In the genomic region with DNA sequence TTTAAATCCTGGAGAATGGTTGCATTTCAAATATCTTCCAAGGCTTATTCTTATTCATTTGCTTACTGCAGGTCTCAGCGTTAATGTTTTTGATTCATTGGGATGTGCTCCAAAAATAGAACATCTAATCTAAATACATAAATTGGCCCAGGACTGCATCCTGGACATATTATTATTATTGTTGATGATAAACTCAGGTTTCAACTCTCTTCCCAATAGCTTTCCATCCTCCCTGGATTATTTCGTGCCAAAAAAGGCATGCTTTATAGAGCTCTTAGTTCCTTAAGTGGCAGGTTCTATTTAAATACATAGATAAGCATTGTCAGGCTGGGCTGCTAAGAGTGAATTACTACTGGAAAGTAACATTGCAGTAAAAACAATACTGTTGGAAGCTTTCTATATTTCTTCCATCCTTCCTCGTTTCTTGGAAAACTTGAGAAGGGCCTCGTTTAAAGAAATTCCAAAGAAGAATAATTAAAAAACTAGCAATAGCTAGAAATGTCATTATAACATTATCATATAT, we compare ENCODE assay signal across 1 cellular context.
TF ChIP-seq lines count a peak whose summit lies in the region.

No MANE protein-coding gene starts in this region.

TF ChIP-seq in K562, 482 proteins besides CTCF, POLR2A, EP300 and RAD21:
- TF ChIP-seq, protein P1, sequence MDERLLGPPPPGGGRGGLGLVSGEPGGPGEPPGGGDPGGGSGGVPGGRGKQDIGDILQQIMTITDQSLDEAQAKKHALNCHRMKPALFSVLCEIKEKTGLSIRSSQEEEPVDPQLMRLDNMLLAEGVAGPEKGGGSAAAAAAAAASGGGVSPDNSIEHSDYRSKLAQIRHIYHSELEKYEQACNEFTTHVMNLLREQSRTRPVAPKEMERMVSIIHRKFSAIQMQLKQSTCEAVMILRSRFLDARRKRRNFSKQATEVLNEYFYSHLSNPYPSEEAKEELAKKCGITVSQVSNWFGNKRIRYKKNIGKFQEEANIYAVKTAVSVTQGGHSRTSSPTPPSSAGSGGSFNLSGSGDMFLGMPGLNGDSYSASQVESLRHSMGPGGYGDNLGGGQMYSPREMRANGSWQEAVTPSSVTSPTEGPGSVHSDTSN (CRISPR knock-in tag; IDR thresholded peaks at IDR 0.05; ENCODE audit: low read depth), result no peak
- TF ChIP-seq, protein P1 (tag; conservative IDR thresholded peaks at IDR 0.05; ENCODE audit: low read depth), result peak; percentile 61
- TF ChIP-seq MEF2D (tag; conservative IDR thresholded peaks at IDR 0.05; ENCODE audit: low read depth), result 0 out of 2 replicates have a peak, but pooled peaks have one; percentile 33
- TF ChIP-seq, protein P2, sequence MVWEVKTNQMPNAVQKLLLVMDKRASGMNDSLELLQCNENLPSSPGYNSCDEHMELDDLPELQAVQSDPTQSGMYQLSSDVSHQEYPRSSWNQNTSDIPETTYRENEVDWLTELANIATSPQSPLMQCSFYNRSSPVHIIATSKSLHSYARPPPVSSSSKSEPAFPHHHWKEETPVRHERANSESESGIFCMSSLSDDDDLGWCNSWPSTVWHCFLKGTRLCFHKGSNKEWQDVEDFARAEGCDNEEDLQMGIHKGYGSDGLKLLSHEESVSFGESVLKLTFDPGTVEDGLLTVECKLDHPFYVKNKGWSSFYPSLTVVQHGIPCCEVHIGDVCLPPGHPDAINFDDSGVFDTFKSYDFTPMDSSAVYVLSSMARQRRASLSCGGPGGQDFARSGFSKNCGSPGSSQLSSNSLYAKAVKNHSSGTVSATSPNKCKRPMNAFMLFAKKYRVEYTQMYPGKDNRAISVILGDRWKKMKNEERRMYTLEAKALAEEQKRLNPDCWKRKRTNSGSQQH (CRISPR knock-in tag; IDR thresholded peaks at IDR 0.05), result no peak
- TF ChIP-seq MEIS2 (IDR thresholded peaks at IDR 0.05; ENCODE audit: partially characterized antibody), result peak; percentile 77
- TF ChIP-seq, protein P3, sequence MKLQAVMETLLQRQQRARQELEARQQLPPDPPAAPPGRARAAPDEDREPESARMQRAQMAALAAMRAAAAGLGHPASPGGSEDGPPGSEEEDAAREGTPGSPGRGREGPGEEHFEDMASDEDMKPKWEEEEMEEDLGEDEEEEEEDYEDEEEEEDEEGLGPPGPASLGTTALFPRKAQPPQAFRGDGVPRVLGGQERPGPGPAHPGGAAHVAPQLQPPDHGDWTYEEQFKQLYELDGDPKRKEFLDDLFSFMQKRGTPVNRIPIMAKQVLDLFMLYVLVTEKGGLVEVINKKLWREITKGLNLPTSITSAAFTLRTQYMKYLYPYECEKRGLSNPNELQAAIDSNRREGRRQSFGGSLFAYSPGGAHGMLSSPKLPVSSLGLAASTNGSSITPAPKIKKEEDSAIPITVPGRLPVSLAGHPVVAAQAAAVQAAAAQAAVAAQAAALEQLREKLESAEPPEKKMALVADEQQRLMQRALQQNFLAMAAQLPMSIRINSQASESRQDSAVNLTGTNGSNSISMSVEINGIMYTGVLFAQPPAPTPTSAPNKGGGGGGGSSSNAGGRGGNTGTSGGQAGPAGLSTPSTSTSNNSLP (IDR thresholded peaks at IDR 0.05; ENCODE audit: borderline replicate concordance, low read depth, low read length), result peak; percentile 53; the same call in 1 of the 2 replicates
- peak in 1 of 2 experiments; percentile 54; a peak in 1 of 4 replicates for TF ChIP-seq SRF (CRISPR knock-in tag; IDR thresholded peaks at IDR 0.05)
- TF ChIP-seq, protein P4, sequence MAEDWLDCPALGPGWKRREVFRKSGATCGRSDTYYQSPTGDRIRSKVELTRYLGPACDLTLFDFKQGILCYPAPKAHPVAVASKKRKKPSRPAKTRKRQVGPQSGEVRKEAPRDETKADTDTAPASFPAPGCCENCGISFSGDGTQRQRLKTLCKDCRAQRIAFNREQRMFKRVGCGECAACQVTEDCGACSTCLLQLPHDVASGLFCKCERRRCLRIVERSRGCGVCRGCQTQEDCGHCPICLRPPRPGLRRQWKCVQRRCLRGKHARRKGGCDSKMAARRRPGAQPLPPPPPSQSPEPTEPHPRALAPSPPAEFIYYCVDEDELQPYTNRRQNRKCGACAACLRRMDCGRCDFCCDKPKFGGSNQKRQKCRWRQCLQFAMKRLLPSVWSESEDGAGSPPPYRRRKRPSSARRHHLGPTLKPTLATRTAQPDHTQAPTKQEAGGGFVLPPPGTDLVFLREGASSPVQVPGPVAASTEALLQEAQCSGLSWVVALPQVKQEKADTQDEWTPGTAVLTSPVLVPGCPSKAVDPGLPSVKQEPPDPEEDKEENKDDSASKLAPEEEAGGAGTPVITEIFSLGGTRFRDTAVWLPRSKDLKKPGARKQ (CRISPR knock-in tag; IDR thresholded peaks at IDR 0.05), result 0 out of 2 replicates have a peak, but pooled peaks have one; percentile 7
- TF ChIP-seq NR2C2 (CRISPR knock-in tag; IDR thresholded peaks at IDR 0.05), result no peak
- 0 out of 2 replicates have a peak, but pooled peaks have one; percentile 13 for TF ChIP-seq NR2C2 (tag; IDR thresholded peaks at IDR 0.05)
- no peak for TF ChIP-seq ZNF212 (CRISPR knock-in tag; IDR thresholded peaks at IDR 0.05)
- peak; percentile 66; the same call in 1 of the 2 replicates for TF ChIP-seq GATAD2B (IDR thresholded peaks at IDR 0.05; ENCODE audit: borderline replicate concordance)
- peak; percentile 60; the same call in 1 of the 2 replicates for TF ChIP-seq MEF2A (IDR thresholded peaks at IDR 0.05; ENCODE audit: control insufficient read depth, low read depth, low read length)
- TF ChIP-seq HMG20B (CRISPR knock-in tag; IDR thresholded peaks at IDR 0.05), result no peak
- 0 out of 2 replicates have a peak, but pooled peaks have one; percentile 68 for TF ChIP-seq ZFPM2 (CRISPR knock-in tag; IDR thresholded peaks at IDR 0.05)
